Comparison of ENCODE assay signal across 11 cellular contexts in the genomic region with DNA sequence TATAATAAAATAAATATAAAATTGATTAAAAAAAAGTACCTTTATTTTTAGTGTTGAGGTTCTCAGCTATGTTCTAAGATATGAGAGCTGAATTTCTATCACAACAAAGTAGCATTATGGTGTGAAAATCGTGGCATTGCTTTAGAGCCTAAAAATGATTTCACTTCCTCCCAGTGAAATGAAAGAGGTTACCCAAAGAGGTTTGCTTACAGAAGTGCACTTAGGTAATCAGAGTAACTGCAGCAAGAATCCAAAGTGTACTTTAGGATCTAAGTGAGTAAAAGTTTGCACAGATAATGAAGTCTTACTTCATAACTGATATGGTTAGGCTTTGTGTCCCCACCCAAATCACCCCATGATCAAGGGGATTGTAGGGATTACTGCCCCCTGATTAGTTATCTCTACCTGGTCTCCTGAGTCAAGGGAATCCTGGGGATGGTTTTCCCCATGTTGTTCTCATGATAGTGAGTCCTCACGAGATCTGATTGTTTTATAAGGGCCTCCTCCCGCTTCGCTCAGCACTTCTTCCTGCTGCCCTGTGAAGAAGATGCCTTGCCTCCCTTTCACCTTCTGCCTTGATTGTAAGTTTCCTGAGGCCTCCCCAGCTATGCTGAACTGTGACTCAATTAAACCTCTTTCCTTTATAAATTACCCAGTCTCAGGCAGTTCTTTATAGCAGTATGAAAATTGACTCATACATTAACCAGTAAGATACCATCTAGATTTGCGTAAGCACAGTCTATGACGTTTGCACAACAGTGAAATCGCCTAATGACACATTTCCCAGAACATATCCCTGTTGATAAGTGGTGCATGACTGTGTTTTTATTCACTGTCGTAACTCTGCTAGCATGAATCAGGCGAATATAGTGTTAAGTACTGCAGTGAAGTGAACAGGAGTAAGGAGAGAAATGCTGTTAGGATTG. TPM values are rescaled to one million over a fixed set of nuclear protein-coding genes. Genes with fewer than 3 reads are reported as not detected.
DNase-seq lines count a peak whose midpoint lies in the region; ATAC-seq, FAIRE-seq and TF ChIP-seq lines count a peak whose summit lies in the region.
"Had no signal": no experiment of that assay in that cellular context is flagged by ENCODE, and none has a peak within 500 bp of the region (broad histone marks: within the 10 kb centered on the region; RNA-seq: fewer than 3 reads in every experiment).

No MANE protein-coding gene starts in this region.

- DNase-seq in NK-92 treated with Interleukin-12 subunit alpha and Interleukin-12 subunit beta, amount 100 ng/mL, for 24 hours (lab: John Stamatoyannopoulos, UW): peak; percentile 2
- DNase-seq in NK-92 (lab: John Stamatoyannopoulos, UW; ENCODE audit: unreplicated experiment): no peak
- DNase-seq in astrocyte of the cerebellum (ENCODE audit: low read depth): peak; percentile 2
- DNase-seq in natural killer cell treated with Interleukin-12 subunit alpha and Interleukin-12 subunit beta and Interleukin-15 and Interleukin-18, amount 100 ng/mL, for 72 hours (ENCODE audit: low spot score): no peak
- DNase-seq in GM12892 (ENCODE audit: insufficient read length): no peak
- no peak for DNase-seq in GM10266 (ENCODE audit: extremely low spot score)
- no peak for DNase-seq in AML-193 (lab: John Stamatoyannopoulos, UW)
- DNase-seq: 8988T, amygdala had no signal

- H3K4me3 ChIP-seq in astrocyte of the cerebellum (ENCODE audit: low read depth, low read length): no peak overlapping the region
- H3K4me3 ChIP-seq: SK-N-MC had no signal

- H3K27me3 Mint-ChIP-seq in natural killer cell treated with Interleukin-12 subunit alpha and Interleukin-12 subunit beta and Interleukin-15 and Interleukin-18, amount 100 ng/mL, for 72 hours: no peaks in the 10 kb centered on the region

- H3K4me1 Mint-ChIP-seq in natural killer cell treated with Interleukin-12 subunit alpha and Interleukin-12 subunit beta and Interleukin-15 and Interleukin-18, amount 100 ng/mL, for 72 hours (ENCODE audit: low read depth in 2 of 2): peaks cover 6 to 15% of the 10 kb centered on the region in 2 donors

- TF ChIP-seq CTCF in astrocyte of the cerebellum (IDR thresholded peaks at IDR 0.05; ENCODE audit: low read depth, low read length, missing control alignments) (no peak), GM10266 (IDR thresholded peaks at IDR 0.05; ENCODE audit: control insufficient read depth, insufficient read depth, low read depth, missing control alignments) (no peak)

- FAIRE-seq in GM12892 (lab: Jason Lieb, UNC): no peak

- H3K27ac Mint-ChIP-seq in natural killer cell treated with Interleukin-12 subunit alpha and Interleukin-12 subunit beta and Interleukin-15 and Interleukin-18, amount 100 ng/mL, for 72 hours: peak overlapping the region; percentile 73 to 88

- in situ Hi-C loops in astrocyte of the cerebellum (cut with HindIII; ENCODE audit: low sequenced_read_pairs): no loop called here

- peak overlapping the region; percentile 63 for H3K4me3 Mint-ChIP-seq in natural killer cell treated with Interleukin-12 subunit alpha and Interleukin-12 subunit beta and Interleukin-15 and Interleukin-18, amount 100 ng/mL, for 72 hours

- peaks cover 10% of the 10 kb centered on the region for H3K36me3 Mint-ChIP-seq in natural killer cell treated with Interleukin-12 subunit alpha and Interleukin-12 subunit beta and Interleukin-15 and Interleukin-18, amount 100 ng/mL, for 72 hours

- H3K9me3 Mint-ChIP-seq in natural killer cell treated with Interleukin-12 subunit alpha and Interleukin-12 subunit beta and Interleukin-15 and Interleukin-18, amount 100 ng/mL, for 72 hours: no peaks in the 10 kb centered on the region

- ATAC-seq in HG03378 (IDR thresholded peaks at IDR 0.05; ENCODE audit: unreplicated experiment): peak; percentile 38
- ATAC-seq in natural killer cell treated with Interleukin-12 subunit alpha and Interleukin-12 subunit beta and Interleukin-15 and Interleukin-18, amount 100 ng/mL, for 72 hours: peak; percentile 91 to 94

- no peak for TF ChIP-seq POLR2A in GM12892 (IDR thresholded peaks at IDR 0.05; ENCODE audit: low read depth, low read length)

RNA-seq across cellular contexts. Expression of gene LRRC70, which starts 40.3 kb away (rescaled TPM):
- 1 to 10 TPM in 1 of 2 donors, under 1 TPM in 1; 0.95 to 3.3 TPM for total RNA-seq in natural killer cell treated with Interleukin-12 subunit alpha and Interleukin-12 subunit beta and Interleukin-15 and Interleukin-18, amount 100 ng/mL, for 72 hours
- 0.57 TPM for polyA plus RNA-seq in GM12892 (2012; ENCODE audit: missing spikeins)

Comparison
In these comparisons a context has a peak if more than half of its experiments do, and no peak if none do; other contexts are left out.
1. DNase-seq: peak in NK-92 treated with Interleukin-12 subunit alpha and Interleukin-12 subunit beta, amount 100 ng/mL, for 24 hours (single experiment) and astrocyte of the cerebellum (single experiment); none in NK-92 (single experiment), natural killer cell treated with Interleukin-12 subunit alpha and Interleukin-12 subunit beta and Interleukin-15 and Interleukin-18, amount 100 ng/mL, for 72 hours (single experiment), GM12892 (single experiment), GM10266 (single experiment) and AML-193 (0 of 2).